ENCODE assay signal across 7 cellular contexts in genomic region chr15:31200735-31201151, GRCh38.
DNase-seq lines count a peak whose midpoint lies in the region; ATAC-seq, FAIRE-seq and TF ChIP-seq lines count a peak whose summit lies in the region.

No MANE protein-coding gene starts in this region.

- no peak for TF ChIP-seq EP300 in GM12878 (IDR thresholded peaks at IDR 0.05; ENCODE audit: borderline replicate concordance in 1 of 2, control insufficient read depth in 1 of 2, low read depth in 2 of 2, low read length in 2 of 2)

- POLR2A ChIA-PET in GM12878 (lab: Charles Lee), result interaction anchor here (0.5 to 1.3 kb wide), 4 partner anchors 231 to 365 kb away, joined by 3 to 6 read pairs (median 3); no protein-coding TSS in a partner anchor

- no peak for TF ChIP-seq POLR2A in GM12878 (IDR thresholded peaks at IDR 0.05; ENCODE audit: low read depth, low read length)

- RAD21 ChIA-PET in GM12878 (lab: Charles Lee; ENCODE audit: unreplicated experiment), result interaction anchor here (0.8 to 6.5 kb wide), 16 partner anchors 14 to 307 kb away, joined by 3 to 82 read pairs (median 4); no protein-coding TSS in a partner anchor

- no peaks in the 10 kb centered on the region for H3K9me3 ChIP-seq in GM23248 (ENCODE audit: low read depth)
- no peaks in the 10 kb centered on the region for H3K9me3 ChIP-seq in GM12878 (replicated peaks; ENCODE audit: control insufficient read depth, insufficient read depth, low read length)
- no peaks in the 10 kb centered on the region for H3K9me3 ChIP-seq in kidney (ENCODE audit: control insufficient read depth in 1 of 2, low read length in 2 of 2)

- ATAC-seq in GM12878 (peak; percentile 83), HG02981 (IDR thresholded peaks at IDR 0.05; ENCODE audit: unreplicated experiment) (no peak), GM19395 (IDR thresholded peaks at IDR 0.05; ENCODE audit: unreplicated experiment) (no peak)

- in situ Hi-C loops in GM23248 (cut with MboI) (loop anchor here (10.0 kb wide), 1 partner anchor 294 kb away; no protein-coding TSS in a partner anchor), GM12878 (cut with MboI) (loop anchor here (5.0 kb wide), 2 partner anchors 237 to 287 kb away; no protein-coding TSS in a partner anchor)

- no peak overlapping the region for H3K27ac ChIP-seq in GM23248
- H3K27ac ChIP-seq in GM12878 (ENCODE audit: control insufficient read depth, insufficient read depth), result no peak overlapping the region
- H3K27ac ChIP-seq in kidney (ENCODE audit: low read depth in 2 of 2, low read length in 2 of 2), result no peak overlapping the region

- no peaks in the 10 kb centered on the region for H3K9me2 ChIP-seq in GM23248 (ENCODE audit: insufficient read depth)

- no peak overlapping the region for H3K4me3 ChIP-seq in GM23248
- H3K4me3 ChIP-seq in GM12878, result no peak overlapping the region
- H3K4me3 ChIP-seq in kidney (ENCODE audit: low read length in 2 of 2), result no peak overlapping the region

- peak; percentile 61 to 88 (median 74) for TF ChIP-seq CTCF in GM12878 (IDR thresholded peaks at IDR 0.05 in 2 of 3, conservative IDR thresholded peaks at IDR 0.05 in 1 of 3; ENCODE audit: control insufficient read depth in 2 of 3, extremely low read depth in 1 of 3, insufficient read depth in 1 of 3, low read depth in 3 of 3, low read length in 3 of 3)
- TF ChIP-seq CTCF in kidney (IDR thresholded peaks at IDR 0.05; ENCODE audit: borderline replicate concordance, extremely low read depth, insufficient read depth), result peak; percentile 79

- TF ChIP-seq RAD21 in GM12878 (IDR thresholded peaks at IDR 0.05; ENCODE audit: insufficient read depth, low read depth, low read length), result peak; percentile 79

- H3K4me1 ChIP-seq in GM23248 (ENCODE audit: insufficient read depth), result no peaks in the 10 kb centered on the region
- peaks cover 30% of the 10 kb centered on the region for H3K4me1 ChIP-seq in GM12878 (ENCODE audit: control insufficient read depth, insufficient read depth, low read length)
- peaks cover 0 to 12% of the 10 kb centered on the region in 2 donors for H3K4me1 ChIP-seq in kidney (ENCODE audit: control insufficient read depth in 1 of 2, insufficient read depth in 1 of 2, low read depth in 1 of 2, low read length in 2 of 2)

- no TSS peak for BruUV-seq in GM12878 (replicated peaks; lab: Mats Ljungman, UMichigan)

- DNase-seq in GM23248, result peak; percentile 12
- peak; percentile 59 for DNase-seq in T follicular helper cell (ENCODE audit: low read depth)
- DNase-seq in GM12878 (ENCODE audit: low read depth, low spot score), result no peak
- DNase-seq in kidney, result peak; percentile 93
- peak; percentile 29 to 51 for DNase-seq in stimulated activated CD4-positive, alpha-beta T cell treated with anti-CD3 and anti-CD28 coated beads, Interleukin-2, amount 100 ng/mL, for 48 hours

- H3K27me3 ChIP-seq in GM23248 (replicated peaks; ENCODE audit: insufficient read depth), result peaks cover 12% of the 10 kb centered on the region; the same call in 1 of the 2 replicates
- H3K27me3 ChIP-seq in GM12878 (replicated peaks in 1 of 2; ENCODE audit: control insufficient read depth in 2 of 2, insufficient read depth in 2 of 2, low read length in 1 of 2), result no peaks in the 10 kb centered on the region

- H3F3A ChIP-seq in GM23248 (ENCODE audit: insufficient read depth), result no peaks in the 10 kb centered on the region

- intact Hi-C loops in GM12878 (cut with micrococcal nuclease; ENCODE audit: unreplicated experiment) (loop anchor here (1.0 to 2.0 kb wide), 2 partner anchors 234 to 288 kb away; no protein-coding TSS in a partner anchor), kidney (cut with DNase I) (loop anchor here (5.0 kb wide), 1 partner anchor 287 kb away; no protein-coding TSS in a partner anchor)

- FAIRE-seq in GM12878 (lab: Jason Lieb, UNC) (peak; percentile 78), kidney (lab: Jason Lieb, UNC) (no peak)

- H2AFZ ChIP-seq in GM23248 (no peak overlapping the region), GM12878 (ENCODE audit: control insufficient read depth, low read depth, low read length) (peak overlapping the region; percentile 37)

- CTCF ChIA-PET in GM12878 (lab: Yijun Ruan, JAX), result interaction anchor here (0.6 to 14.5 kb wide), 22 partner anchors 8 to 293 kb away, joined by 3 to 197 read pairs (median 4); no protein-coding TSS in a partner anchor

- SMC1A ChIA-PET in GM12878 (lab: Charles Lee; ENCODE audit: uncharacterized antibody, unreplicated experiment), result interaction anchor here (0.7 to 4.6 kb wide), 15 partner anchors 27 to 288 kb away, joined by 3 to 70 read pairs (median 3); no protein-coding TSS in a partner anchor

- WGBS in GM23248 (ENCODE audit: low coverage in 1 of 2, low lambda C conversion rate in 2 of 2, missing lambda C conversion rate in 2 of 2), 2 experiments, result 57 to 60% methylated on average over 16 of the region's 16 CpGs
- 96% methylated on average over 14 of the region's 16 CpGs for WGBS in GM12878 (ENCODE audit: insufficient coverage, insufficient replicate concordance, low lambda C conversion rate, missing lambda C conversion rate)

- H3K36me3 ChIP-seq in GM23248 (ENCODE audit: low read depth) (no peaks in the 10 kb centered on the region), GM12878 (ENCODE audit: control insufficient read depth in 2 of 2, insufficient read depth in 2 of 2, low read length in 1 of 2) (no peaks in the 10 kb centered on the region), kidney (ENCODE audit: control insufficient read depth in 1 of 2, insufficient read depth in 2 of 2, low read length in 2 of 2) (no peaks in the 10 kb centered on the region)

- H3K9ac ChIP-seq in GM23248, result no peak overlapping the region
- H3K9ac ChIP-seq in GM12878 (ENCODE audit: control insufficient read depth, insufficient read depth, low read length), result no peak overlapping the region
- no peak overlapping the region for H3K9ac ChIP-seq in kidney (ENCODE audit: low read length in 2 of 2)

- H4K20me1 ChIP-seq in GM23248 (ENCODE audit: insufficient read depth) (no peaks in the 10 kb centered on the region), GM12878 (ENCODE audit: control insufficient read depth, insufficient read depth) (no peaks in the 10 kb centered on the region)

- H3K4me2 ChIP-seq in GM23248 (ENCODE audit: unreplicated experiment) (no peak overlapping the region), GM12878 (ENCODE audit: control insufficient read depth, insufficient read depth) (no peak overlapping the region)

- no peaks in the 10 kb centered on the region for H3K79me2 ChIP-seq in GM23248 (ENCODE audit: insufficient read depth)
- no peaks in the 10 kb centered on the region for H3K79me2 ChIP-seq in GM12878 (ENCODE audit: control insufficient read depth, insufficient read depth, low read length)

TF ChIP-seq in GM12878, 131 proteins besides CTCF, POLR2A, EP300 and RAD21:
- TF ChIP-seq CBX5 (IDR thresholded peaks at IDR 0.05; ENCODE audit: low read depth), result no peak
- peak in 1 of 2 experiments; percentile 44; a peak in 1 of 3 replicates for TF ChIP-seq EGR1 (IDR thresholded peaks at IDR 0.05; ENCODE audit: borderline replicate concordance in 1 of 2, low read depth in 2 of 2, low read length in 2 of 2)
- TF ChIP-seq HDGF (IDR thresholded peaks at IDR 0.05), result peak; percentile 36; the same call in 1 of the 2 replicates
- TF ChIP-seq SP1 (IDR thresholded peaks at IDR 0.05; ENCODE audit: low read depth, low read length), result no peak
- TF ChIP-seq GATAD2B (conservative IDR thresholded peaks at IDR 0.05; ENCODE audit: low read depth), result 0 out of 2 replicates have a peak, but pooled peaks have one; percentile 51
- TF ChIP-seq SMC3 (IDR thresholded peaks at IDR 0.05; ENCODE audit: borderline replicate concordance, low read length), result peak; percentile 86
- no peak for TF ChIP-seq IRF5 (IDR thresholded peaks at IDR 0.05; ENCODE audit: borderline replicate concordance)
- 0 out of 2 replicates have a peak, but pooled peaks have one; percentile 43 for TF ChIP-seq RB1 (IDR thresholded peaks at IDR 0.05; ENCODE audit: borderline replicate concordance)
- 0 out of 2 replicates have a peak, but pooled peaks have one; percentile 37 for TF ChIP-seq TCF3 (IDR thresholded peaks at IDR 0.05; ENCODE audit: borderline replicate concordance, insufficient read depth, low read depth, low read length)
